28 cellular contexts compared by ENCODE assay signal in the genomic region with DNA sequence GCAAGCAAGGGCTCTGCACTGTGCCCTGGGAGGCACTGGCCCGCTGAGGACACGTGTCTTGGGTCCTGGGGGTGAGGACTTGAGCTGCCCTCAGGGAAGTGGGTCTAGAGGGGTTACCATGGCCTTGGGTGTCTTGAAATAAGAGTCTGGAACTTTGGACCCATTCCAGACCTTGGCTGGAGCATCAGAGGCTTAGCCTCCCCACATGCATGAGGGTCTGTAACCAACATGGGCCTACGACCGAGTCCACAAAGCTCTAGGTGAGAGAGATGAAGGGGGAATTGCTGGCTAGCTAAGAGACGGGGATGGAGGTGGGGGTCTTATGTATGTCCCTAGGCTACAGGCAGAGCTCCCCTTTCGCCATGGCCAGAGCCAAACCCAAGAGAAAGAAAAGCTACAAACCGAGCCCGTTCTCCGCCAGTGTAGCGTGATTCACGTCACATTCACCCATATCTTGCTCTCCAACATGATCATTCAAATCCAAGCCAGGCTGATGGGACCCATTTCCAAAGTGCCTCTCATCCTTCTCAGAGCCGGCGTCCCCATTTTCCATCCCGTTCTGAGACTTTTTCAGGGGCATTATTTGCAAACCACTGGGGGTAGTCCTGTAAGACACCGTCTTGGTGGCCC.
"Had no signal": no experiment of that assay in that cellular context is flagged by ENCODE, and none has a peak within 500 bp of the region (broad histone marks: within the 10 kb centered on the region; RNA-seq: fewer than 3 reads in every experiment).

No MANE protein-coding gene starts in this region.

- H3K27ac Mint-ChIP-seq: naive B cell; naive thymus-derived CD8-positive, alpha-beta T cell; natural killer cell treated with Interleukin-12 subunit alpha and Interleukin-12 subunit beta and Interleukin-15 and Interleukin-18, amount 100 ng/mL, for 72 hours; nephron progenitor cell; stimulated activated effector memory CD8-positive, alpha-beta T cell treated with anti-CD3 and anti-CD28 coated beads, Interleukin-12 subunit alpha, Interleukin-12 subunit beta, amount 100 ng/mL, for 72 hours; stimulated activated naive B cell treated with anti-CD40 and anti-IgM and Interleukin-4, amounts not matched to agents 10 μg/mL and 1 μg/mL and 100 μg/mL, for 72 hours; stimulated activated naive CD8-positive, alpha-beta T cell treated with anti-CD3 and anti-CD28 coated beads, Interleukin-15, Interleukin-2, amounts not matched to agents 100 ng/mL and 50 ng/mL, for 24 hours; type B pancreatic cell had no signal

- FAIRE-seq: pancreas, small intestine, urothelium cell line had no signal

- H3K27me3 Mint-ChIP-seq: naive thymus-derived CD8-positive, alpha-beta T cell; natural killer cell treated with Interleukin-12 subunit alpha and Interleukin-12 subunit beta and Interleukin-15 and Interleukin-18, amount 100 ng/mL, for 72 hours had no signal

- H3K27ac ChIP-seq: pancreas, psoas muscle, right lobe of liver, sigmoid colon, stomach, thoracic aorta, thyroid gland, tibial nerve, upper lobe of right lung, vagina had no signal

- H3K9me3 Mint-ChIP-seq: natural killer cell treated with Interleukin-12 subunit alpha and Interleukin-12 subunit beta and Interleukin-15 and Interleukin-18, amount 100 ng/mL, for 72 hours; neural crest cell; stimulated activated effector memory CD8-positive, alpha-beta T cell treated with anti-CD3 and anti-CD28 coated beads, Interleukin-12 subunit alpha, Interleukin-12 subunit beta, amount 100 ng/mL, for 72 hours; stimulated activated naive B cell treated with anti-CD40 and anti-IgM and Interleukin-4, amounts not matched to agents 10 μg/mL and 1 μg/mL and 100 μg/mL, for 72 hours had no signal

- DNase-seq: naive B cell; naive thymus-derived CD8-positive, alpha-beta T cell; nephron progenitor cell; occipital lobe; pancreas; psoas muscle; right cardiac atrium; right lobe of liver; sigmoid colon; small intestine; stimulated activated CD4-positive, alpha-beta T cell treated with anti-CD3 and anti-CD28 coated beads, Interleukin-15, amount 100 ng/mL, for 24 hours; stimulated activated CD4-positive, alpha-beta T cell treated with anti-CD3 and anti-CD28 coated beads, Interleukin-2, amount 100 ng/mL, for 24 hours; stimulated activated CD4-positive, alpha-beta T cell treated with anti-CD3 and anti-CD28 coated beads, Interleukin-2, amount 100 ng/mL, for 48 hours; stimulated activated CD4-positive, alpha-beta T cell treated with anti-CD3 and anti-CD28 coated beads, Interleukin-4, amount 100 ng/mL, for 24 hours; stimulated activated naive B cell treated with anti-CD40 and anti-IgM and Interleukin-4, amounts not matched to agents 10 μg/mL and 1 μg/mL and 100 μg/mL, for 72 hours; stimulated activated naive CD4-positive, alpha-beta T cell treated with Interleukin-2 at 50 U/mL for 16 hours; stomach; thyroid gland; upper lobe of right lung had no signal

- H3K9me3 ChIP-seq: pancreas, psoas muscle, right lobe of liver, sigmoid colon, stomach, thoracic aorta, thyroid gland, tibial nerve, upper lobe of right lung, vagina had no signal

- H3K4me3 Mint-ChIP-seq: naive B cell; naive thymus-derived CD8-positive, alpha-beta T cell; natural killer cell treated with Interleukin-12 subunit alpha and Interleukin-12 subunit beta and Interleukin-15 and Interleukin-18, amount 100 ng/mL, for 72 hours; nephron progenitor cell; neural crest cell; stimulated activated effector memory CD8-positive, alpha-beta T cell treated with anti-CD3 and anti-CD28 coated beads, Interleukin-12 subunit alpha, Interleukin-12 subunit beta, amount 100 ng/mL, for 72 hours; stimulated activated naive B cell treated with anti-CD40 and anti-IgM and Interleukin-4, amounts not matched to agents 10 μg/mL and 1 μg/mL and 100 μg/mL, for 72 hours; stimulated activated naive CD8-positive, alpha-beta T cell treated with anti-CD3 and anti-CD28 coated beads, Interleukin-15, Interleukin-2, amounts not matched to agents 100 ng/mL and 50 ng/mL, for 24 hours; type B pancreatic cell had no signal

- H3K27me3 ChIP-seq: pancreas, right lobe of liver, sigmoid colon, stomach, thyroid gland, tibial nerve, upper lobe of right lung, vagina had no signal

- H3K36me3 Mint-ChIP-seq: natural killer cell treated with Interleukin-12 subunit alpha and Interleukin-12 subunit beta and Interleukin-15 and Interleukin-18, amount 100 ng/mL, for 72 hours; stimulated activated effector memory CD8-positive, alpha-beta T cell treated with anti-CD3 and anti-CD28 coated beads, Interleukin-12 subunit alpha, Interleukin-12 subunit beta, amount 100 ng/mL, for 72 hours; type B pancreatic cell had no signal

- H3K4me1 ChIP-seq: pancreas, psoas muscle, right lobe of liver, sigmoid colon, stomach, thyroid gland, tibial nerve, upper lobe of right lung, vagina had no signal

- H3K4me1 Mint-ChIP-seq: nephron progenitor cell, neural crest cell had no signal

- H3K36me3 ChIP-seq: pancreas, right lobe of liver, sigmoid colon, thoracic aorta, thyroid gland, tibial nerve, upper lobe of right lung had no signal

- H3K4me3 ChIP-seq: pancreas, psoas muscle, right lobe of liver, sigmoid colon, stomach, thoracic aorta, thyroid gland, tibial nerve, upper lobe of right lung, vagina had no signal
